In genomic region chr12:12379831-12380730, GRCh38 we compare ENCODE assay signal across 11 cellular contexts. TPM values are rescaled to one million over a fixed set of nuclear protein-coding genes. Genes with fewer than 3 reads are reported as not detected.
DNase-seq lines count a peak whose midpoint lies in the region; ATAC-seq and TF ChIP-seq lines count a peak whose summit lies in the region.
"Had no signal": no experiment of that assay in that cellular context is flagged by ENCODE, and none has a peak within 500 bp of the region (broad histone marks: within the 10 kb centered on the region; RNA-seq: fewer than 3 reads in every experiment).

No MANE protein-coding gene starts in this region.

- TF ChIP-seq CTCF in AG10803 (conservative IDR thresholded peaks at IDR 0.05; ENCODE audit: low read length) (no peak), lung (IDR thresholded peaks at IDR 0.05; ENCODE audit: control extremely low read depth, extremely low read depth) (no peak)
- TF ChIP-seq CTCF in activated CD8-positive, alpha-beta T cell treated with anti-CD3 and anti-CD28 coated beads for 36 hours (IDR thresholded peaks at IDR 0.05), result no peak

- 47 to 54% methylated on average over 4 of the region's 4 CpGs for WGBS in lung, 2 donors

- H3K36me3 Mint-ChIP-seq in activated CD8-positive, alpha-beta T cell treated with anti-CD3 and anti-CD28 coated beads for 36 hours (ENCODE audit: low read depth), result peaks cover 52% of the 10 kb centered on the region

- peak overlapping the region; percentile 91 for H3K27ac Mint-ChIP-seq in activated CD8-positive, alpha-beta T cell treated with anti-CD3 and anti-CD28 coated beads for 36 hours

- CTCF ChIA-PET in activated CD8-positive, alpha-beta T cell treated with anti-CD3 and anti-CD28 coated beads for 36 hours (lab: Charles Lee), result interaction anchor here (0.6 to 5.7 kb wide), 9 partner anchors 13 to 357 kb away, joined by 3 to 53 read pairs (median 5); no protein-coding TSS in a partner anchor

- no peak overlapping the region for H3K27ac ChIP-seq in lung (ENCODE audit: low read depth in 1 of 2, low read length in 1 of 2)
- H3K27ac ChIP-seq: epithelial cell of prostate, parathyroid adenoma had no signal

- no peaks in the 10 kb centered on the region for H3K27me3 Mint-ChIP-seq in activated CD8-positive, alpha-beta T cell treated with anti-CD3 and anti-CD28 coated beads for 36 hours

- H3K4me3 ChIP-seq in AG10803 (ENCODE audit: low read length) (no peak overlapping the region), lung (no peak overlapping the region)

- H3K9me3 ChIP-seq in lung (ENCODE audit: control insufficient read depth in 2 of 2, insufficient read depth in 1 of 2, low read length in 1 of 2), result peaks cover 0 to 2% of the 10 kb centered on the region in 2 donors

- peak; percentile 36 for DNase-seq in AG10803 (ENCODE audit: low read depth)
- DNase-seq in activated CD8-positive, alpha-beta T cell treated with anti-CD3 and anti-CD28 coated beads for 36 hours, result peak; percentile 30
- DNase-seq in lung (ENCODE audit: low spot score), result no peak
- no peak for DNase-seq in RPMI8226
- no peak for DNase-seq in HT-29 (ENCODE audit: low spot score)
- no peak for DNase-seq in NCI-H510A treated with DMSO at 0.1 percent for 48 hours (lab: John Stamatoyannopoulos, UW)
- DNase-seq: DMS79 treated with DMSO at 0.1 percent for 48 hours had no signal

- intact Hi-C loops in activated CD8-positive, alpha-beta T cell treated with anti-CD3 and anti-CD28 coated beads for 36 hours (cut with micrococcal nuclease), result loop anchor here (5.0 kb wide), 1 partner anchor 97 kb away; no protein-coding TSS in a partner anchor

- no peak overlapping the region for H3K4me3 Mint-ChIP-seq in activated CD8-positive, alpha-beta T cell treated with anti-CD3 and anti-CD28 coated beads for 36 hours

- POLR2A ChIA-PET in activated CD8-positive, alpha-beta T cell treated with anti-CD3 and anti-CD28 coated beads for 36 hours (lab: Charles Lee), result interaction anchor here (0.7 to 2.1 kb wide), 8 partner anchors 8 to 274 kb away, joined by 3 to 5 read pairs (median 4); partner anchors contain the start of gene BORCS5

- H3K36me3 ChIP-seq in lung (ENCODE audit: control insufficient read depth in 2 of 2, insufficient read depth in 2 of 2, low read length in 2 of 2), result peaks cover 0 to 1% of the 10 kb centered on the region in 2 donors

- peaks cover 0 to 3% of the 10 kb centered on the region in 2 donors for H3K4me1 ChIP-seq in lung (ENCODE audit: control insufficient read depth in 2 of 2, insufficient read depth in 2 of 2, low read length in 2 of 2)
- H3K4me1 ChIP-seq: parathyroid adenoma had no signal

- ATAC-seq in GM21515 (IDR thresholded peaks at IDR 0.05; ENCODE audit: unreplicated experiment) (peak; percentile 50), lung (ENCODE audit: insufficient read depth, low FRiP score) (peak; percentile 45), GM18907 (IDR thresholded peaks at IDR 0.05; ENCODE audit: unreplicated experiment) (no peak)
- peak; percentile 67 for ATAC-seq in activated CD8-positive, alpha-beta T cell treated with anti-CD3 and anti-CD28 coated beads for 36 hours

- H3K9me3 Mint-ChIP-seq in activated CD8-positive, alpha-beta T cell treated with anti-CD3 and anti-CD28 coated beads for 36 hours, result peaks cover 13% of the 10 kb centered on the region

- no peaks in the 10 kb centered on the region for H3K27me3 ChIP-seq in lung (ENCODE audit: control insufficient read depth, insufficient read depth)

- H3K4me1 Mint-ChIP-seq in activated CD8-positive, alpha-beta T cell treated with anti-CD3 and anti-CD28 coated beads for 36 hours (ENCODE audit: low read depth), result peaks cover 54% of the 10 kb centered on the region

RNA-seq across cellular contexts. Expression of gene BORCS5, which starts 23.2 kb away (rescaled TPM):
- total RNA-seq in activated CD8-positive, alpha-beta T cell treated with anti-CD3 and anti-CD28 coated beads for 36 hours, result 10 to 100 TPM; 31.5 to 32.9 TPM
- total RNA-seq in lung, result 10 to 100 TPM; 12.6 to 26.8 TPM
- 1 to 10 TPM; 4.7 to 8.1 TPM for polyA plus RNA-seq in lung
- 3.4 and 3.5 TPM in 2 replicates for total RNA-seq in HT-29 (2014; rRNA removed; shearing (Covaris generic))

RNA-seq across cellular contexts. Expression of gene MANSC1, which starts 30.0 kb away (rescaled TPM):
- total RNA-seq in activated CD8-positive, alpha-beta T cell treated with anti-CD3 and anti-CD28 coated beads for 36 hours, result under 1 TPM; 0.09 to 0.20 TPM
- 10 to 100 TPM in 1 of 2 donors, 1 to 10 TPM in 1; 8.0 to 26.7 TPM for total RNA-seq in lung
- 10 to 100 TPM; 12.8 to 17.8 TPM for polyA plus RNA-seq in lung
- 10.5 and 14.8 TPM in 2 replicates for total RNA-seq in HT-29 (2014; rRNA removed; shearing (Covaris generic))

Comparison
In these comparisons a context has a peak if more than half of its experiments do, and no peak if none do; other contexts are left out.
1. DNase-seq: peak in AG10803 (single experiment) and activated CD8-positive, alpha-beta T cell treated with anti-CD3 and anti-CD28 coated beads for 36 hours (single experiment); none in lung (single experiment), RPMI8226 (single experiment), HT-29 (single experiment) and NCI-H510A treated with DMSO at 0.1 percent for 48 hours (single experiment).